21 cellular contexts compared by ENCODE assay signal in the genomic region with DNA sequence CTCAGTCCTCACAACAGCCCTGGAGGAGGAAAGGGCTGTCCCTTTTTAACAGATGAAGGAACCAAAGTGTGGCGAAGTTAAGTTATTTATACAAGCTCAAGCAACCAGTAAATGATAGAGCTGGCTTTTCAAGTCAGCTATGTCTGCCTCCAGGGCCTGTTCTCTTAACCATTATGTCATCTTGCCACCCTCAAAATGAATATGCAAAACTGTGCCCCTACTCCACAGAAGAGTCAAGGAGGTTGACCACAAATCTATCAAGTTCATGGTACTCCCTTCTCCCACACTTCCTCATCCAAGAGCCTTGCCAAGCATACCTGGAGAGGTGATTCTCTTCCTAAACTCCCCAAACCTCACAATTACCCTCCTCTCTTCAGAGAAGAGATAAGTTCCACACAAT.
"Had no signal": no experiment of that assay in that cellular context is flagged by ENCODE, and none has a peak within 500 bp of the region (broad histone marks: within the 10 kb centered on the region; RNA-seq: fewer than 3 reads in every experiment).

No MANE protein-coding gene starts in this region.

- H3K4me3 Mint-ChIP-seq: activated naive CD4-positive, alpha-beta T cell treated with anti-CD3 and anti-CD28 coated beads, Interleukin-2, amount 10 ng/mL, durations not matched to agents 7 days and 5 days; activated naive CD8-positive, alpha-beta T cell treated with anti-CD3 and anti-CD28 coated beads, Interleukin-2, amount 50 U/mL, for 24 hours; brain; memory B cell; T-helper 2 cell treated with Interferon-gamma antibody and Interleukin-4, amounts not matched to agents 5 μg/mL and 100 μg/mL, for 36 hours had no signal

- H3K9me3 Mint-ChIP-seq: activated naive CD4-positive, alpha-beta T cell treated with anti-CD3 and anti-CD28 coated beads, Interleukin-2, amount 10 ng/mL, durations not matched to agents 7 days and 5 days; activated naive CD8-positive, alpha-beta T cell treated with anti-CD3 and anti-CD28 coated beads, Interleukin-2, amount 50 U/mL, for 24 hours; brain; memory B cell; T-helper 2 cell treated with Interferon-gamma antibody and Interleukin-4, amounts not matched to agents 5 μg/mL and 100 μg/mL, for 36 hours had no signal

- H3K27ac Mint-ChIP-seq: activated naive CD4-positive, alpha-beta T cell treated with anti-CD3 and anti-CD28 coated beads, Interleukin-2, amount 10 ng/mL, durations not matched to agents 7 days and 5 days; activated naive CD8-positive, alpha-beta T cell treated with anti-CD3 and anti-CD28 coated beads, Interleukin-2, amount 50 U/mL, for 24 hours; T-helper 2 cell treated with Interferon-gamma antibody and Interleukin-4, amounts not matched to agents 5 μg/mL and 100 μg/mL, for 36 hours had no signal

- H3K4me1 ChIP-seq: gastrocnemius medialis, tibial nerve, uterus had no signal

- H3K9me3 ChIP-seq: gastrocnemius medialis, left ventricle myocardium inferior, tibial nerve, uterus had no signal

- ATAC-seq: activated naive CD8-positive, alpha-beta T cell treated with anti-CD3 and anti-CD28 coated beads, Interleukin-2, amount 50 U/mL, for 24 hours; gastrocnemius medialis; stimulated activated naive CD8-positive, alpha-beta T cell treated with anti-CD3 and anti-CD28 coated beads, Interleukin-15, Interleukin-2, amounts not matched to agents 100 U/mL and 50 U/mL, for 24 hours had no signal

- H3K4me1 Mint-ChIP-seq: activated naive CD4-positive, alpha-beta T cell treated with anti-CD3 and anti-CD28 coated beads, Interleukin-2, amount 10 ng/mL, durations not matched to agents 7 days and 5 days; brain had no signal

- H3K27ac ChIP-seq: gastrocnemius medialis, tibial nerve, uterus had no signal

- H3K36me3 ChIP-seq: gastrocnemius medialis, left ventricle myocardium inferior, tibial nerve, uterus had no signal

- H3K4me3 ChIP-seq: gastrocnemius medialis, left ventricle myocardium inferior, tibial nerve, uterus had no signal

- DNase-seq: activated CD4-positive, alpha-beta T cell treated with anti-CD3 and anti-CD28 coated beads for 48 hours; activated CD4-positive, CD25-positive, alpha-beta regulatory T cell; activated CD8-positive, alpha-beta memory T cell treated with anti-CD3 and anti-CD28 coated beads, Interleukin-2, amount 50 U/mL, for 4 hours; activated effector memory CD4-positive, alpha-beta T cell treated with Interleukin-2 at 50 U/mL for 16 hours; activated naive CD4-positive, alpha-beta T cell treated with anti-CD3 and anti-CD28 coated beads, Interleukin-2, amount 10 ng/mL, durations not matched to agents 7 days and 5 days; activated naive CD8-positive, alpha-beta T cell treated with anti-CD3 and anti-CD28 coated beads, Interleukin-2, amount 50 U/mL, for 24 hours; activated T-cell treated with anti-CD3 and anti-CD28 coated beads, Interleukin-2, amount 50 U/mL, for 48 hours; anterior cingulate cortex; central memory CD4-positive, alpha-beta T cell; gastrocnemius medialis; head of caudate nucleus; kidney; left ventricle myocardium inferior; stimulated activated CD4-positive, alpha-beta T cell treated with anti-CD3 and anti-CD28 coated beads, Interleukin-12 subunit alpha, Interleukin-12 subunit beta, amount 100 ng/mL, for 4 hours; stimulated activated CD4-positive, alpha-beta T cell treated with anti-CD3 and anti-CD28 coated beads, Interleukin-1b, Interleukin-23, amount 100 ng/mL, for 48 hours; stimulated activated naive CD8-positive, alpha-beta T cell treated with anti-CD3 and anti-CD28 coated beads, Interleukin-15, Interleukin-2, amounts not matched to agents 100 U/mL and 50 U/mL, for 24 hours; uterus had no signal

- H3K27me3 ChIP-seq: gastrocnemius medialis, tibial nerve, uterus had no signal

- H3K36me3 Mint-ChIP-seq: activated naive CD4-positive, alpha-beta T cell treated with anti-CD3 and anti-CD28 coated beads, Interleukin-2, amount 10 ng/mL, durations not matched to agents 7 days and 5 days; brain; memory B cell had no signal

- H3K27me3 Mint-ChIP-seq: activated naive CD4-positive, alpha-beta T cell treated with anti-CD3 and anti-CD28 coated beads, Interleukin-2, amount 10 ng/mL, durations not matched to agents 7 days and 5 days; activated naive CD8-positive, alpha-beta T cell treated with anti-CD3 and anti-CD28 coated beads, Interleukin-2, amount 50 U/mL, for 24 hours; memory B cell had no signal
